ENCODE assay signal across 1 cellular context in genomic region chr6:43435682-43436437, GRCh38.
TF ChIP-seq lines count a peak whose summit lies in the region.

No MANE protein-coding gene starts in this region.

TF ChIP-seq in GM12878, 131 proteins besides CTCF, POLR2A, EP300 and RAD21:
- TF ChIP-seq TCF3 (IDR thresholded peaks at IDR 0.05; ENCODE audit: borderline replicate concordance, insufficient read depth, low read depth, low read length) = no peak
- TF ChIP-seq BMI1 (IDR thresholded peaks at IDR 0.05; ENCODE audit: borderline replicate concordance) = no peak
- TF ChIP-seq EED (IDR thresholded peaks at IDR 0.05; ENCODE audit: low read depth) = no peak
- TF ChIP-seq TCF12 (IDR thresholded peaks at IDR 0.05; ENCODE audit: low read depth, low read length) = no peak
- TF ChIP-seq SUPT20H (IDR thresholded peaks at IDR 0.05; ENCODE audit: borderline replicate concordance, control insufficient read depth, low read depth, low read length) = no peak
- TF ChIP-seq LARP7 (IDR thresholded peaks at IDR 0.05) = no peak
- TF ChIP-seq NKRF (conservative IDR thresholded peaks at IDR 0.05) = no peak
- TF ChIP-seq ZBTB33 (IDR thresholded peaks at IDR 0.05) = no peak
- no peak for TF ChIP-seq ZNF24 (IDR thresholded peaks at IDR 0.05)
- TF ChIP-seq MTA3 (IDR thresholded peaks at IDR 0.05; ENCODE audit: borderline replicate concordance, low read length) = no peak
- no peak for TF ChIP-seq PAX5 (IDR thresholded peaks at IDR 0.05; ENCODE audit: borderline replicate concordance, low read depth, low read length)
- TF ChIP-seq HDAC6 (IDR thresholded peaks at IDR 0.05; ENCODE audit: unreplicated experiment) = no peak
- TF ChIP-seq ZNF592 (IDR thresholded peaks at IDR 0.05) = no peak
- no peak for TF ChIP-seq MAX (IDR thresholded peaks at IDR 0.05; ENCODE audit: low read depth, low read length)
- TF ChIP-seq HSF1 (IDR thresholded peaks at IDR 0.05; ENCODE audit: low read depth, low read length) = no peak
